In the genomic region with DNA sequence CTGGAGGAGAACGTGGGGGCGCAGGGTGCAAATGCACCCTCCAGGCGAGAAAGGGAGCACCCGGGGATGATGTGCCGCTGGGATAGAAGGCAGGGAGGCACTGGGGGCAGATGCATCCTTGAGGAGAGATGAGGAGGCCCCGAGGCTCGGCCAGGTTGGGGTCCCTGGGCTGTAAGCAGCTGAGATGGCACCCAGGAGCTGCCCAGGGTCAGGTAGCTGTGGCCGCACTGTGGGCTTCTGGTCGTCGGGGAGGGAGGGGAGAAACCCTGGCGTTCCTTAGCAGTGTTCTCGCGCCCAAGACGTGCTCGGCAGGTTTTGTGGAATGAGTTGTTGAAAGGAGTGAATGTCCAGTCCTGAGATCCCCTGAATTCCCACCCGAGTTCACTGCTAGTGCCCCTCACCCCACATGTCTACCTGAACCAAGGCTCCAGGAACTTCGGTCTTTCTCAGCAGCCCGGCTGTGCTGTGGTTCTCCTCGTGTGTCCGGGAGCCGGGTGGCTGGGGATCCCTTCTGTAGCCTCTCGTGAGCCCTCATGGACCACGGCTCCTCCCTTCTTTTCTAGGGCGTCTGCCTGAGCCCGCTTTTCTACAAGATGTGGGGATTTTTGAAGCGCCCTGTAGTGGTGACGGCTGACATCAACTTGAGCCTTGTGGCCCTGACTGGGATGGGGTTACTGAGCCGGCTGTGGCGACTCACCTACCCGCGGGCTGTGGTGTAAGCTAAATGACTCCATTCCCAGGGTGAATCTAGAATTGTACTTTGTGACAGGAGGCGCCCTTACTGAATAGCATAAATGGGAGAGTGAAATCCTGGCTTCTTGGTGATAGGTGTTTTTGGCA, we compare ENCODE assay signal across 8 cellular contexts. TPM values are rescaled to one million over a fixed set of nuclear protein-coding genes. Genes with fewer than 3 reads are reported as not detected.
DNase-seq lines count a peak whose midpoint lies in the region; ATAC-seq lines count a peak whose summit lies in the region.

No MANE protein-coding gene starts in this region.

- DNase-seq in activated T-cell treated with anti-CD3 and anti-CD28 coated beads for 1 hour (ENCODE audit: low read depth) (peak; percentile 29), activated T-cell treated with anti-CD3 and anti-CD28 coated beads for 4 hours (no peak), SK-N-DZ (ENCODE audit: low spot score) (peak; percentile 27), iPS-NIHi7 (ENCODE audit: extremely low spot score) (peak; percentile 48), inferior parietal cortex (ENCODE audit: extremely low spot score) (no peak)
- peak; percentile 29 for DNase-seq in activated naive CD8-positive, alpha-beta T cell treated with anti-CD3 and anti-CD28 coated beads, Interleukin-2, amount 50 U/mL, for 16 hours (ENCODE audit: low read depth, low spot score)
- DNase-seq in stimulated activated CD4-positive, alpha-beta T cell treated with anti-CD3 and anti-CD28 coated beads, Interleukin-1b, Interleukin-23, amount 100 ng/mL, for 48 hours, result peak; percentile 87

- no peak for ATAC-seq in HG02623 (IDR thresholded peaks at IDR 0.05; ENCODE audit: unreplicated experiment)

RNA-seq across cellular contexts. Expression of a gene that starts 1.1 kb away (rescaled TPM):
- 30.5 and 37.9 TPM in 2 replicates for polyA plus RNA-seq in SK-N-DZ (2014; cell fraction: cytosol; rRNA removed)
- 194 and 219 TPM in 2 replicates for polyA plus RNA-seq in SK-N-DZ (2014; cell fraction: nucleus; rRNA removed)

RNA-seq across cellular contexts. Expression of a gene that starts 27.2 kb away (rescaled TPM):
- 29.9 and 32.4 TPM in 2 replicates for polyA plus RNA-seq in SK-N-DZ (2014; cell fraction: cytosol; rRNA removed)
- 51.3 and 54.3 TPM in 2 replicates for polyA plus RNA-seq in SK-N-DZ (2014; cell fraction: nucleus; rRNA removed)

RNA-seq across cellular contexts. Expression of a gene that starts 41.5 kb away (rescaled TPM):
- polyA plus RNA-seq in SK-N-DZ (2014; cell fraction: cytosol; rRNA removed), result not detected in 2 replicates
- not detected in 2 replicates for polyA plus RNA-seq in SK-N-DZ (2014; cell fraction: nucleus; rRNA removed)

Comparison
In these comparisons a context has a peak if more than half of its experiments do, and no peak if none do; other contexts are left out.
1. DNase-seq: peak in activated T-cell treated with anti-CD3 and anti-CD28 coated beads for 1 hour (single experiment), SK-N-DZ (single experiment), activated naive CD8-positive, alpha-beta T cell treated with anti-CD3 and anti-CD28 coated beads, Interleukin-2, amount 50 U/mL, for 16 hours (single experiment), iPS-NIHi7 (single experiment) and stimulated activated CD4-positive, alpha-beta T cell treated with anti-CD3 and anti-CD28 coated beads, Interleukin-1b, Interleukin-23, amount 100 ng/mL, for 48 hours (single experiment); none in activated T-cell treated with anti-CD3 and anti-CD28 coated beads for 4 hours (single experiment) and inferior parietal cortex (single experiment).